15 cellular contexts compared by ENCODE assay signal in genomic region chr6:54802775-54803631, GRCh38. TPM values are rescaled to one million over a fixed set of nuclear protein-coding genes. Genes with fewer than 3 reads are reported as not detected.
A peak's percentile ranks its signal among the peaks of the same experiment; 100 is the strongest.
DNase-seq lines count a peak whose midpoint lies in the region; ATAC-seq and FAIRE-seq lines count a peak whose summit lies in the region.
"Had no signal": no experiment of that assay in that cellular context is flagged by ENCODE, and none has a peak within 500 bp of the region (broad histone marks: within the 10 kb centered on the region; RNA-seq: fewer than 3 reads in every experiment).

No MANE protein-coding gene starts in this region.

- H3K4me1 Mint-ChIP-seq in activated CD4-positive, alpha-beta T cell treated with anti-CD3 and anti-CD28 coated beads, Interleukin-2, amount 10 ng/mL, durations not matched to agents 7 days and 5 days: no peaks in the 10 kb centered on the region
- no peaks in the 10 kb centered on the region for H3K4me1 Mint-ChIP-seq in activated T-helper 17 cell treated with anti-CD3 and anti-CD28 coated beads, Interleukin-2, amount 50 U/mL, for 72 hours

- POLR2A ChIA-PET in activated CD4-positive, alpha-beta T cell treated with anti-CD3 and anti-CD28 coated beads, Interleukin-2, amount 10 ng/mL, durations not matched to agents 7 days and 5 days (lab: Charles Lee): no interaction called here

- peak; percentile 24 for DNase-seq in NOMO-1 treated with DMSO at 0.1 percent for 48 hours (lab: John Stamatoyannopoulos, UW; ENCODE audit: unreplicated experiment)
- DNase-seq in NOMO-1 treated with dmso at 0.1 percent for 144 hours (lab: John Stamatoyannopoulos, UW; ENCODE audit: unreplicated experiment): no peak
- DNase-seq in RCC 7860 (ENCODE audit: low spot score): peak; percentile 6
- DNase-seq in fibroblast of the conjunctiva (ENCODE audit: low read depth): peak; percentile 33
- DNase-seq in stromal cell of bone marrow (ENCODE audit: low read depth): peak; percentile 54
- no peak for DNase-seq in activated CD4-positive, alpha-beta T cell treated with anti-CD3 and anti-CD28 coated beads, Interleukin-2, amount 10 ng/mL, durations not matched to agents 7 days and 5 days
- no peak for DNase-seq in NCI-H774 (lab: John Stamatoyannopoulos, UW)
- DNase-seq: activated CD4-positive, alpha-beta T cell treated with anti-CD3 and anti-CD28 coated beads for 1 hour; NCI-H1694 treated with DMSO at 0.1 percent for 48 hours; SIG-M5 had no signal

- H3K36me3 Mint-ChIP-seq in activated CD4-positive, alpha-beta T cell treated with anti-CD3 and anti-CD28 coated beads, Interleukin-2, amount 10 ng/mL, durations not matched to agents 7 days and 5 days (ENCODE audit: low read depth): no peaks in the 10 kb centered on the region
- no peaks in the 10 kb centered on the region for H3K36me3 Mint-ChIP-seq in activated T-helper 17 cell treated with anti-CD3 and anti-CD28 coated beads, Interleukin-2, amount 50 U/mL, for 72 hours (ENCODE audit: low read depth)
- H3K36me3 Mint-ChIP-seq: activated naive CD8-positive, alpha-beta T cell had no signal

- no peaks in the 10 kb centered on the region for H3K27me3 Mint-ChIP-seq in activated CD4-positive, alpha-beta T cell treated with anti-CD3 and anti-CD28 coated beads, Interleukin-2, amount 10 ng/mL, durations not matched to agents 7 days and 5 days
- no peaks in the 10 kb centered on the region for H3K27me3 Mint-ChIP-seq in activated T-helper 17 cell treated with anti-CD3 and anti-CD28 coated beads, Interleukin-2, amount 50 U/mL, for 72 hours
- H3K27me3 Mint-ChIP-seq: activated naive CD8-positive, alpha-beta T cell had no signal

- no peak overlapping the region for H3K4me3 Mint-ChIP-seq in activated CD4-positive, alpha-beta T cell treated with anti-CD3 and anti-CD28 coated beads, Interleukin-2, amount 10 ng/mL, durations not matched to agents 7 days and 5 days
- no peak overlapping the region for H3K4me3 Mint-ChIP-seq in activated T-helper 17 cell treated with anti-CD3 and anti-CD28 coated beads, Interleukin-2, amount 50 U/mL, for 72 hours
- H3K4me3 Mint-ChIP-seq: activated naive CD8-positive, alpha-beta T cell had no signal

- no peaks in the 10 kb centered on the region for H3K9me3 Mint-ChIP-seq in activated CD4-positive, alpha-beta T cell treated with anti-CD3 and anti-CD28 coated beads, Interleukin-2, amount 10 ng/mL, durations not matched to agents 7 days and 5 days
- H3K9me3 Mint-ChIP-seq in activated T-helper 17 cell treated with anti-CD3 and anti-CD28 coated beads, Interleukin-2, amount 50 U/mL, for 72 hours: peaks cover 7% of the 10 kb centered on the region

- no peak for ATAC-seq in activated T-helper 17 cell treated with anti-CD3 and anti-CD28 coated beads, Interleukin-2, amount 50 U/mL, for 72 hours (replicated peaks)
- ATAC-seq: sciatic nerve had no signal

- no peak for FAIRE-seq in RCC 7860 (lab: Jason Lieb, UNC)
- FAIRE-seq: A204.1 had no signal

- CTCF ChIA-PET in activated CD4-positive, alpha-beta T cell treated with anti-CD3 and anti-CD28 coated beads, Interleukin-2, amount 10 ng/mL, durations not matched to agents 7 days and 5 days (lab: Charles Lee): no interaction called here

- H3K27ac Mint-ChIP-seq in activated CD4-positive, alpha-beta T cell treated with anti-CD3 and anti-CD28 coated beads, Interleukin-2, amount 10 ng/mL, durations not matched to agents 7 days and 5 days: no peak overlapping the region
- H3K27ac Mint-ChIP-seq in activated T-helper 17 cell treated with anti-CD3 and anti-CD28 coated beads, Interleukin-2, amount 50 U/mL, for 72 hours: no peak overlapping the region
- H3K27ac Mint-ChIP-seq: activated naive CD8-positive, alpha-beta T cell had no signal

RNA-seq across cellular contexts. Expression of gene FAM83B, which starts 43.6 kb away (rescaled TPM):
- total RNA-seq in activated CD4-positive, alpha-beta T cell treated with anti-CD3 and anti-CD28 coated beads, Interleukin-2, amount 10 ng/mL, durations not matched to agents 7 days and 5 days: not detected
- total RNA-seq in activated T-helper 17 cell treated with anti-CD3 and anti-CD28 coated beads, Interleukin-2, amount 50 U/mL, for 72 hours: not detected
- total RNA-seq: lung microvascular endothelial cell, sciatic nerve had no signal

Comparison
In these comparisons a context has a peak if more than half of its experiments do, and no peak if none do; other contexts are left out.
1. DNase-seq: peak in NOMO-1 treated with DMSO at 0.1 percent for 48 hours (single experiment), RCC 7860 (single experiment), fibroblast of the conjunctiva (single experiment) and stromal cell of bone marrow (single experiment); none in NOMO-1 treated with dmso at 0.1 percent for 144 hours (single experiment), activated CD4-positive, alpha-beta T cell treated with anti-CD3 and anti-CD28 coated beads, Interleukin-2, amount 10 ng/mL, durations not matched to agents 7 days and 5 days (single experiment) and NCI-H774 (single experiment).